ENCODE assay signal across 23 cellular contexts in the genomic region with DNA sequence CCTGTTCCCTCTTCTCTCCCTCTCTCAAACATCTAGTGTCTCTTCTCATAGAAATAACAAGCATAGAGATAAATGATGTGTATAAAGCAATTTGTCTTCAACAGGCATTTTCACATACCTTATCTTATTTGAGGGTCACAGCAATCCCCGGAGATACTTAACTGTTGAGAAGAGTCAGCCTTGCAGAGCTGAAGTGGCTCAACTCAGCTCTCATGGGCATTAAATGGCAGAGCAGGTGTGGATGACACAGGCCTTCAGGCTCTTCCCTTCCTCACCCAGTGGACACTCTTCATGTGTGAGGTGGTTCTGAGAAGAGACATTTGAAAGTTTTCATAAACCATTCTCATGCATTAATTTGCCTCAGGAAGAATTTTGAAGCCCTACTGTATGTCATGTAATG.
A peak's percentile ranks its signal among the peaks of the same experiment; 100 is the strongest.
DNase-seq lines count a peak whose midpoint lies in the region; ATAC-seq and TF ChIP-seq lines count a peak whose summit lies in the region.
"Had no signal": no experiment of that assay in that cellular context is flagged by ENCODE, and none has a peak within 500 bp of the region (broad histone marks: within the 10 kb centered on the region; RNA-seq: fewer than 3 reads in every experiment).

No MANE protein-coding gene starts in this region.

- no peak overlapping the region for H3K9ac ChIP-seq in BLaER1 treated with 17β-estradiol and CSF1 and Interleukin-3, amounts not matched to agents 10 nM and 100 nM

- H3K4me3 Mint-ChIP-seq in activated CD8-positive, alpha-beta T cell treated with anti-CD3 and anti-CD28 coated beads, Interleukin-2, amount 10 ng/mL, durations not matched to agents 7 days and 5 days, result no peak overlapping the region
- H3K4me3 Mint-ChIP-seq: CD14-positive monocyte; CD4-positive, alpha-beta memory T cell; CD4-positive, CD25-positive, alpha-beta regulatory T cell; CD8-positive, alpha-beta memory T cell had no signal

- ATAC-seq in activated CD8-positive, alpha-beta T cell treated with anti-CD3 and anti-CD28 coated beads, Interleukin-2, amount 10 ng/mL, durations not matched to agents 7 days and 5 days, result no peak
- ATAC-seq: GM12878 had no signal

- DNase-seq in NCI-H82 (lab: John Stamatoyannopoulos, UW) (peak; percentile 49), NCI-H82 treated with DMSO at 0.1 percent for 48 hours (lab: John Stamatoyannopoulos, UW; ENCODE audit: unreplicated experiment) (no peak), WERI-Rb-1 (peak; percentile 7), NCI-H2029 (lab: John Stamatoyannopoulos, UW) (no peak)
- no peak for DNase-seq in activated CD8-positive, alpha-beta T cell treated with anti-CD3 and anti-CD28 coated beads, Interleukin-2, amount 10 ng/mL, durations not matched to agents 7 days and 5 days
- DNase-seq: 8988T; ACHN; BE2C; C1 segment of cervical spinal cord; CD4-positive, alpha-beta memory T cell; CD4-positive, CD25-positive, alpha-beta regulatory T cell; CD8-positive, alpha-beta memory T cell; COR-L47; DMS 273 treated with DMSO at 0.1 percent for 48 hours; DMS153; DMS53; DMS79; DND-41; EL; GDM1 had no signal

- H3K36me3 Mint-ChIP-seq in activated CD8-positive, alpha-beta T cell treated with anti-CD3 and anti-CD28 coated beads, Interleukin-2, amount 10 ng/mL, durations not matched to agents 7 days and 5 days (ENCODE audit: low read depth), result no peaks in the 10 kb centered on the region
- H3K36me3 Mint-ChIP-seq: CD14-positive monocyte; CD4-positive, alpha-beta memory T cell; CD4-positive, CD25-positive, alpha-beta regulatory T cell; CD8-positive, alpha-beta memory T cell had no signal

- peaks cover 7 to 29% (median 13%) of the 10 kb centered on the region in 11 experiments; a peak in 17 of 22 replicates for H3K9me3 ChIP-seq in BLaER1 treated with 17β-estradiol and CSF1 and Interleukin-3, amounts not matched to agents 10 nM and 100 nM (replicated peaks in 1 of 11)
- H3K9me3 ChIP-seq in WERI-Rb-1 (ENCODE audit: severe bottlenecking), result no peaks in the 10 kb centered on the region
- H3K9me3 ChIP-seq: BE2C had no signal

- H3K4me3 ChIP-seq in BLaER1 treated with 17β-estradiol and CSF1 and Interleukin-3, amounts not matched to agents 10 nM and 100 nM, result no peak overlapping the region
- no peak overlapping the region for H3K4me3 ChIP-seq in WERI-Rb-1 (ENCODE audit: low read depth, low read length)
- H3K4me3 ChIP-seq: GM12878 had no signal

- POLR2A ChIA-PET in activated CD8-positive, alpha-beta T cell treated with anti-CD3 and anti-CD28 coated beads, Interleukin-2, amount 10 ng/mL, durations not matched to agents 7 days and 5 days (lab: Charles Lee), result no interaction called here

- H3K27ac ChIP-seq in BLaER1 treated with 17β-estradiol and CSF1 and Interleukin-3, amounts not matched to agents 10 nM and 100 nM, result 0 out of 22 replicates have a peak overlapping the region, but pooled peaks of 1 of the 11 experiments have one; percentile 1
- H3K27ac ChIP-seq in WERI-Rb-1, result peak overlapping the region; percentile 43; the same call in 1 of the 2 replicates

- no peak overlapping the region for H3K27ac Mint-ChIP-seq in activated CD8-positive, alpha-beta T cell treated with anti-CD3 and anti-CD28 coated beads, Interleukin-2, amount 10 ng/mL, durations not matched to agents 7 days and 5 days
- H3K27ac Mint-ChIP-seq: CD14-positive monocyte; CD4-positive, alpha-beta memory T cell; CD4-positive, CD25-positive, alpha-beta regulatory T cell; CD8-positive, alpha-beta memory T cell had no signal

- H3K4me1 Mint-ChIP-seq in activated CD8-positive, alpha-beta T cell treated with anti-CD3 and anti-CD28 coated beads, Interleukin-2, amount 10 ng/mL, durations not matched to agents 7 days and 5 days (ENCODE audit: low read depth), result no peaks in the 10 kb centered on the region
- H3K4me1 Mint-ChIP-seq: CD14-positive monocyte; CD4-positive, alpha-beta memory T cell; CD4-positive, CD25-positive, alpha-beta regulatory T cell; CD8-positive, alpha-beta memory T cell had no signal

- H4K20me1 ChIP-seq in BLaER1 treated with 17β-estradiol and CSF1 and Interleukin-3, amounts not matched to agents 10 nM and 100 nM, result peaks cover 0 to 92% (median 7%) of the 10 kb centered on the region in 11 experiments; a peak in 10 of 22 replicates

- no peaks in the 10 kb centered on the region for H3K9me3 Mint-ChIP-seq in activated CD8-positive, alpha-beta T cell treated with anti-CD3 and anti-CD28 coated beads, Interleukin-2, amount 10 ng/mL, durations not matched to agents 7 days and 5 days (ENCODE audit: insufficient read depth)
- H3K9me3 Mint-ChIP-seq: CD4-positive, CD25-positive, alpha-beta regulatory T cell; CD8-positive, alpha-beta memory T cell had no signal

- peaks cover 0 to 41% (median 7%) of the 10 kb centered on the region in 11 experiments; a peak in 9 of 22 replicates for H3K36me3 ChIP-seq in BLaER1 treated with 17β-estradiol and CSF1 and Interleukin-3, amounts not matched to agents 10 nM and 100 nM
- H3K36me3 ChIP-seq in WERI-Rb-1, result no peaks in the 10 kb centered on the region
- H3K36me3 ChIP-seq: BE2C had no signal

- CTCF ChIA-PET in activated CD8-positive, alpha-beta T cell treated with anti-CD3 and anti-CD28 coated beads, Interleukin-2, amount 10 ng/mL, durations not matched to agents 7 days and 5 days (lab: Charles Lee), result no interaction called here

- peak overlapping the region in 6 of 11 experiments; percentile 1 to 42 (median 20); a peak in 7 of 22 replicates for H3K4me2 ChIP-seq in BLaER1 treated with 17β-estradiol and CSF1 and Interleukin-3, amounts not matched to agents 10 nM and 100 nM

- peaks cover 0 to 22% (median 11%) of the 10 kb centered on the region in 10 experiments; a peak in 8 of 20 replicates for H3K4me1 ChIP-seq in BLaER1 treated with 17β-estradiol and CSF1 and Interleukin-3, amounts not matched to agents 10 nM and 100 nM
- H3K4me1 ChIP-seq: BE2C had no signal

- TF ChIP-seq CTCF in WERI-Rb-1 (IDR thresholded peaks at IDR 0.05; ENCODE audit: low read depth, low read length), result no peak

- H3K27me3 ChIP-seq in BLaER1 treated with 17β-estradiol and CSF1 and Interleukin-3, amounts not matched to agents 10 nM and 100 nM, result no peaks in the 10 kb centered on the region
- H3K27me3 ChIP-seq in WERI-Rb-1 (ENCODE audit: insufficient read depth, low read depth, severe bottlenecking), result no peaks in the 10 kb centered on the region
- H3K27me3 ChIP-seq: BE2C had no signal

- H3K27me3 Mint-ChIP-seq in activated CD8-positive, alpha-beta T cell treated with anti-CD3 and anti-CD28 coated beads, Interleukin-2, amount 10 ng/mL, durations not matched to agents 7 days and 5 days (ENCODE audit: low read depth), result no peaks in the 10 kb centered on the region
- H3K27me3 Mint-ChIP-seq: CD4-positive, alpha-beta memory T cell; CD4-positive, CD25-positive, alpha-beta regulatory T cell had no signal

Comparison
In these comparisons a context has a peak if more than half of its experiments do, and no peak if none do; other contexts are left out.
1. DNase-seq: peak in NCI-H82 (single experiment) and WERI-Rb-1 (single experiment); none in NCI-H82 treated with DMSO at 0.1 percent for 48 hours (single experiment), NCI-H2029 (single experiment) and activated CD8-positive, alpha-beta T cell treated with anti-CD3 and anti-CD28 coated beads, Interleukin-2, amount 10 ng/mL, durations not matched to agents 7 days and 5 days (single experiment).